ENCODE assay signal across 2 cellular contexts in genomic region chr3:152321806-152322377, GRCh38.
TF ChIP-seq lines count a peak whose summit lies in the region.

No MANE protein-coding gene starts in this region.

TF ChIP-seq in A549, 52 proteins besides CTCF, POLR2A, EP300 and RAD21:
- TF ChIP-seq, protein P1, sequence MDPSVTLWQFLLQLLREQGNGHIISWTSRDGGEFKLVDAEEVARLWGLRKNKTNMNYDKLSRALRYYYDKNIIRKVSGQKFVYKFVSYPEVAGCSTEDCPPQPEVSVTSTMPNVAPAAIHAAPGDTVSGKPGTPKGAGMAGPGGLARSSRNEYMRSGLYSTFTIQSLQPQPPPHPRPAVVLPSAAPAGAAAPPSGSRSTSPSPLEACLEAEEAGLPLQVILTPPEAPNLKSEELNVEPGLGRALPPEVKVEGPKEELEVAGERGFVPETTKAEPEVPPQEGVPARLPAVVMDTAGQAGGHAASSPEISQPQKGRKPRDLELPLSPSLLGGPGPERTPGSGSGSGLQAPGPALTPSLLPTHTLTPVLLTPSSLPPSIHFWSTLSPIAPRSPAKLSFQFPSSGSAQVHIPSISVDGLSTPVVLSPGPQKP (IDR thresholded peaks at IDR 0.05; ENCODE audit: low read depth, low read length), result no peak
- no peak for TF ChIP-seq KDM1A (IDR thresholded peaks at IDR 0.05; ENCODE audit: low read depth)
- TF ChIP-seq KDM5A (IDR thresholded peaks at IDR 0.05), result no peak
- no peak for TF ChIP-seq RNF2 (IDR thresholded peaks at IDR 0.05; ENCODE audit: borderline replicate concordance, low read depth)
- TF ChIP-seq MYC (IDR thresholded peaks at IDR 0.05; ENCODE audit: borderline replicate concordance, low read length), result no peak
TF ChIP-seq in A549: peak in this region for 0.

TF ChIP-seq in K562, 482 proteins besides CTCF, POLR2A, EP300 and RAD21:
- TF ChIP-seq, protein P2, sequence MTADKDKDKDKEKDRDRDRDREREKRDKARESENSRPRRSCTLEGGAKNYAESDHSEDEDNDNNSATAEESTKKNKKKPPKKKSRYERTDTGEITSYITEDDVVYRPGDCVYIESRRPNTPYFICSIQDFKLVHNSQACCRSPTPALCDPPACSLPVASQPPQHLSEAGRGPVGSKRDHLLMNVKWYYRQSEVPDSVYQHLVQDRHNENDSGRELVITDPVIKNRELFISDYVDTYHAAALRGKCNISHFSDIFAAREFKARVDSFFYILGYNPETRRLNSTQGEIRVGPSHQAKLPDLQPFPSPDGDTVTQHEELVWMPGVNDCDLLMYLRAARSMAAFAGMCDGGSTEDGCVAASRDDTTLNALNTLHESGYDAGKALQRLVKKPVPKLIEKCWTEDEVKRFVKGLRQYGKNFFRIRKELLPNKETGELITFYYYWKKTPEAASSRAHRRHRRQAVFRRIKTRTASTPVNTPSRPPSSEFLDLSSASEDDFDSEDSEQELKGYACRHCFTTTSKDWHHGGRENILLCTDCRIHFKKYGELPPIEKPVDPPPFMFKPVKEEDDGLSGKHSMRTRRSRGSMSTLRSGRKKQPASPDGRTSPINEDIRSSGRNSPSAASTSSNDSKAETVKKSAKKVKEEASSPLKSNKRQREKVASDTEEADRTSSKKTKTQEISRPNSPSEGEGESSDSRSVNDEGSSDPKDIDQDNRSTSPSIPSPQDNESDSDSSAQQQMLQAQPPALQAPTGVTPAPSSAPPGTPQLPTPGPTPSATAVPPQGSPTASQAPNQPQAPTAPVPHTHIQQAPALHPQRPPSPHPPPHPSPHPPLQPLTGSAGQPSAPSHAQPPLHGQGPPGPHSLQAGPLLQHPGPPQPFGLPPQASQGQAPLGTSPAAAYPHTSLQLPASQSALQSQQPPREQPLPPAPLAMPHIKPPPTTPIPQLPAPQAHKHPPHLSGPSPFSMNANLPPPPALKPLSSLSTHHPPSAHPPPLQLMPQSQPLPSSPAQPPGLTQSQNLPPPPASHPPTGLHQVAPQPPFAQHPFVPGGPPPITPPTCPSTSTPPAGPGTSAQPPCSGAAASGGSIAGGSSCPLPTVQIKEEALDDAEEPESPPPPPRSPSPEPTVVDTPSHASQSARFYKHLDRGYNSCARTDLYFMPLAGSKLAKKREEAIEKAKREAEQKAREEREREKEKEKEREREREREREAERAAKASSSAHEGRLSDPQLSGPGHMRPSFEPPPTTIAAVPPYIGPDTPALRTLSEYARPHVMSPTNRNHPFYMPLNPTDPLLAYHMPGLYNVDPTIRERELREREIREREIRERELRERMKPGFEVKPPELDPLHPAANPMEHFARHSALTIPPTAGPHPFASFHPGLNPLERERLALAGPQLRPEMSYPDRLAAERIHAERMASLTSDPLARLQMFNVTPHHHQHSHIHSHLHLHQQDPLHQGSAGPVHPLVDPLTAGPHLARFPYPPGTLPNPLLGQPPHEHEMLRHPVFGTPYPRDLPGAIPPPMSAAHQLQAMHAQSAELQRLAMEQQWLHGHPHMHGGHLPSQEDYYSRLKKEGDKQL (CRISPR knock-in tag; IDR thresholded peaks at IDR 0.05; ENCODE audit: borderline replicate concordance), result no peak
- TF ChIP-seq FOXJ2 (tag; IDR thresholded peaks at IDR 0.05), result peak; percentile 83
- TF ChIP-seq KDM1A (IDR thresholded peaks at IDR 0.05), result no peak
- TF ChIP-seq ZFP30 (CRISPR knock-in tag; IDR thresholded peaks at IDR 0.05; ENCODE audit: borderline replicate concordance), result 0 out of 2 replicates have a peak, but pooled peaks have one; percentile 3
TF ChIP-seq in K562: peak in this region for 2.
